Comparison of ENCODE assay signal across 30 cellular contexts in genomic region chr10:8004469-8005000, GRCh38. TPM values are rescaled to one million over a fixed set of nuclear protein-coding genes. Genes with fewer than 3 reads are reported as not detected.
"Had no signal": no experiment of that assay in that cellular context is flagged by ENCODE, and none has a peak within 500 bp of the region (broad histone marks: within the 10 kb centered on the region; RNA-seq: fewer than 3 reads in every experiment).

No MANE protein-coding gene starts in this region.

- H3K27me3 ChIP-seq: neutrophil, spleen, suprapubic skin, testis, tibial artery, transverse colon, upper lobe of right lung, uterus had no signal

- DNase-seq: naive thymus-derived CD8-positive, alpha-beta T cell; nephron progenitor cell; nucleus accumbens; posterior cingulate gyrus; psoas muscle; right cardiac atrium; spleen; stimulated activated CD4-positive, alpha-beta T cell treated with anti-CD3 and anti-CD28 coated beads, Interleukin-12 subunit alpha, Interleukin-12 subunit beta, amount 100 ng/mL, for 4 hours; stimulated activated CD4-positive, alpha-beta T cell treated with anti-CD3 and anti-CD28 coated beads, Interleukin-1b, Interleukin-23, amount 100 ng/mL, for 48 hours; stimulated activated CD4-positive, alpha-beta T cell treated with anti-CD3 and anti-CD28 coated beads, Interleukin-4, amount 100 ng/mL, for 1 hour; stimulated activated CD4-positive, alpha-beta T cell treated with anti-CD3 and anti-CD28 coated beads, Interleukin-4, amount 100 ng/mL, for 4 hours; stimulated activated CD8-positive, alpha-beta memory T cell treated with anti-CD3 and anti-CD28 coated beads, Interleukin-4, amount 100 ng/mL, for 48 hours; stimulated activated naive CD4-positive, alpha-beta T cell; stimulated activated naive CD8-positive, alpha-beta T cell treated with anti-CD3 and anti-CD28 coated beads, Interleukin-15, amount 100 ng/mL, for 72 hours; stimulated activated naive CD8-positive, alpha-beta T cell treated with anti-CD3 and anti-CD28 coated beads, Interleukin-15, Interleukin-2, amounts not matched to agents 100 U/mL and 50 U/mL, for 24 hours; substantia nigra; testis; tibial artery; transverse colon; upper lobe of right lung; uterus had no signal

- H3K4me1 ChIP-seq: parathyroid adenoma, psoas muscle, spleen, suprapubic skin, testis, tibial artery, transverse colon, upper lobe of right lung, uterus had no signal

- H3K9ac ChIP-seq: parathyroid adenoma had no signal

- H3K36me3 ChIP-seq: uterus had no signal

- H2AFZ ChIP-seq: parathyroid adenoma had no signal

- H3K27ac ChIP-seq: neutrophil, parathyroid adenoma, psoas muscle, skin epidermis, spleen, suprapubic skin, testis, tibial artery, transverse colon, upper lobe of right lung, uterus had no signal

- H3K4me2 ChIP-seq: smooth muscle cell had no signal

- H3K79me2 ChIP-seq: parathyroid adenoma had no signal

- H3K4me3 ChIP-seq: psoas muscle, skin epidermis, smooth muscle cell, spleen, suprapubic skin, testis, tibial artery, transverse colon, upper lobe of right lung, uterus had no signal

- ATAC-seq: naive thymus-derived CD8-positive, alpha-beta T cell; natural killer cell treated with Interleukin-12 subunit alpha and Interleukin-12 subunit beta and Interleukin-15 and Interleukin-18, amount 100 ng/mL, for 72 hours; psoas muscle; right cardiac atrium; sciatic nerve; stimulated activated memory B cell treated with anti-CD40 and anti-IgM and Interleukin-4, amounts not matched to agents 10 μg/mL and 1 μg/mL and 100 μg/mL, for 72 hours; stimulated activated naive CD8-positive, alpha-beta T cell treated with anti-CD3 and anti-CD28 coated beads, Interleukin-15, amount 100 ng/mL, for 72 hours; stimulated activated naive CD8-positive, alpha-beta T cell treated with anti-CD3 and anti-CD28 coated beads, Interleukin-15, Interleukin-2, amounts not matched to agents 100 U/mL and 50 U/mL, for 24 hours; upper lobe of right lung had no signal

- H3K9me3 ChIP-seq: neutrophil, testis had no signal

RNA-seq across cellular contexts. Expression of gene GATA3, which starts 50.0 kb away (rescaled TPM):
- total RNA-seq: osteocyte had no signal
